17 cellular contexts compared by ENCODE assay signal in genomic region chr20:16173044-16173443, GRCh38.
DNase-seq lines count a peak whose midpoint lies in the region; ATAC-seq and TF ChIP-seq lines count a peak whose summit lies in the region.
"Had no signal": no experiment of that assay in that cellular context is flagged by ENCODE, and none has a peak within 500 bp of the region (broad histone marks: within the 10 kb centered on the region; RNA-seq: fewer than 3 reads in every experiment).

No MANE protein-coding gene starts in this region.

- DNase-seq in natural killer cell: no peak
- no peak for DNase-seq in natural killer cell treated with Interleukin-12 subunit alpha and Interleukin-12 subunit beta and Interleukin-15 and Interleukin-18, amount 100 ng/mL, for 72 hours (ENCODE audit: low spot score)
- peak; percentile 43 for DNase-seq in PC-3
- DNase-seq in stimulated activated naive B cell treated with anti-CD40 and anti-IgM and Interleukin-4, amounts not matched to agents 10 μg/mL and 1 μg/mL and 100 μg/mL, for 72 hours: no peak
- no peak for DNase-seq in SW 1271 (lab: John Stamatoyannopoulos, UW)
- DNase-seq in NCI-H748 treated with DMSO at 0.1 percent for 48 hours (lab: John Stamatoyannopoulos, UW): no peak
- DNase-seq: 8988T; AML-193; Caco-2; Calu3; CD4-positive, alpha-beta T cell; CD8-positive, alpha-beta T cell; DMS79 treated with DMSO at 0.1 percent for 48 hours; GF-D8 had no signal

- peak overlapping the region; percentile 16 to 26 for H3K27ac Mint-ChIP-seq in natural killer cell
- H3K27ac Mint-ChIP-seq in natural killer cell treated with Interleukin-12 subunit alpha and Interleukin-12 subunit beta and Interleukin-15 and Interleukin-18, amount 100 ng/mL, for 72 hours: no peak overlapping the region
- H3K27ac Mint-ChIP-seq in stimulated activated naive B cell treated with anti-CD40 and anti-IgM and Interleukin-4, amounts not matched to agents 10 μg/mL and 1 μg/mL and 100 μg/mL, for 72 hours: peak overlapping the region; percentile 26
- H3K27ac Mint-ChIP-seq: B cell; CD4-positive, alpha-beta T cell; CD8-positive, alpha-beta T cell had no signal

- no peak overlapping the region for H3K4me3 ChIP-seq in PC-3 (ENCODE audit: low read length)
- H3K4me3 ChIP-seq: BLaER1 treated with 17β-estradiol and CSF1 and Interleukin-3, amounts not matched to agents 10 nM and 100 nM had no signal

- no peaks in the 10 kb centered on the region for H3K36me3 ChIP-seq in PC-3 (ENCODE audit: low read depth, low read length)
- H3K36me3 ChIP-seq: BLaER1 treated with 17β-estradiol and CSF1 and Interleukin-3, amounts not matched to agents 10 nM and 100 nM had no signal

- TF ChIP-seq CTCF in natural killer cell (IDR thresholded peaks at IDR 0.05): no peak
- no peak for TF ChIP-seq CTCF in PC-3 (conservative IDR thresholded peaks at IDR 0.05; ENCODE audit: low read depth, low read length)

- no TSS peak for BruUV-seq in PC-3 (replicated peaks; lab: Mats Ljungman, UMichigan)

- ATAC-seq in natural killer cell: no peak
- ATAC-seq in natural killer cell treated with Interleukin-12 subunit alpha and Interleukin-12 subunit beta and Interleukin-15 and Interleukin-18, amount 100 ng/mL, for 72 hours: no peak
- no peak for ATAC-seq in PC-3
- no peak for ATAC-seq in stimulated activated naive B cell treated with anti-CD40 and anti-IgM and Interleukin-4, amounts not matched to agents 10 μg/mL and 1 μg/mL and 100 μg/mL, for 72 hours (replicated peaks)
- ATAC-seq: CD8-positive, alpha-beta T cell had no signal

- peaks cover 63 to 64% of the 10 kb centered on the region in 2 donors for H3K4me1 Mint-ChIP-seq in natural killer cell
- peaks cover 22 to 53% of the 10 kb centered on the region in 2 donors for H3K4me1 Mint-ChIP-seq in natural killer cell treated with Interleukin-12 subunit alpha and Interleukin-12 subunit beta and Interleukin-15 and Interleukin-18, amount 100 ng/mL, for 72 hours (ENCODE audit: low read depth in 2 of 2)
- peaks cover 5 to 22% of the 10 kb centered on the region in 2 donors for H3K4me1 Mint-ChIP-seq in stimulated activated naive B cell treated with anti-CD40 and anti-IgM and Interleukin-4, amounts not matched to agents 10 μg/mL and 1 μg/mL and 100 μg/mL, for 72 hours

- H3K4me3 Mint-ChIP-seq in natural killer cell: no peak overlapping the region
- H3K4me3 Mint-ChIP-seq in natural killer cell treated with Interleukin-12 subunit alpha and Interleukin-12 subunit beta and Interleukin-15 and Interleukin-18, amount 100 ng/mL, for 72 hours: no peak overlapping the region
- H3K4me3 Mint-ChIP-seq in stimulated activated naive B cell treated with anti-CD40 and anti-IgM and Interleukin-4, amounts not matched to agents 10 μg/mL and 1 μg/mL and 100 μg/mL, for 72 hours: no peak overlapping the region
- H3K4me3 Mint-ChIP-seq: B cell; CD4-positive, alpha-beta T cell; CD8-positive, alpha-beta T cell had no signal

- no peaks in the 10 kb centered on the region for H3K9me3 ChIP-seq in PC-3 (ENCODE audit: low read length)
- H3K9me3 ChIP-seq: Caco-2 had no signal

- peaks cover 7% of the 10 kb centered on the region; the same call in 1 of the 2 replicates for H3K4me1 ChIP-seq in PC-3 (ENCODE audit: insufficient read depth, low read length)
- H3K4me1 ChIP-seq: Caco-2 had no signal

- H3K27me3 Mint-ChIP-seq in natural killer cell (ENCODE audit: low read depth in 2 of 2): no peaks in the 10 kb centered on the region
- no peaks in the 10 kb centered on the region for H3K27me3 Mint-ChIP-seq in natural killer cell treated with Interleukin-12 subunit alpha and Interleukin-12 subunit beta and Interleukin-15 and Interleukin-18, amount 100 ng/mL, for 72 hours
- no peaks in the 10 kb centered on the region for H3K27me3 Mint-ChIP-seq in stimulated activated naive B cell treated with anti-CD40 and anti-IgM and Interleukin-4, amounts not matched to agents 10 μg/mL and 1 μg/mL and 100 μg/mL, for 72 hours
- H3K27me3 Mint-ChIP-seq: B cell had no signal

- no peak overlapping the region for H3K27ac ChIP-seq in PC-3 (ENCODE audit: low read length)
- H3K27ac ChIP-seq: BLaER1 treated with 17β-estradiol and CSF1 and Interleukin-3, amounts not matched to agents 10 nM and 100 nM; C4-2B had no signal

- H4K20me1 ChIP-seq in PC-3 (ENCODE audit: low read length): no peaks in the 10 kb centered on the region
- H4K20me1 ChIP-seq: BLaER1 treated with 17β-estradiol and CSF1 and Interleukin-3, amounts not matched to agents 10 nM and 100 nM had no signal

- H3K27me3 ChIP-seq in PC-3 (ENCODE audit: low read length): no peaks in the 10 kb centered on the region
- H3K27me3 ChIP-seq: BLaER1 treated with 17β-estradiol and CSF1 and Interleukin-3, amounts not matched to agents 10 nM and 100 nM had no signal

- CTCF ChIA-PET in PC-3 (lab: Charles Lee): no interaction called here

- no peak overlapping the region for H3K4me2 ChIP-seq in PC-3 (ENCODE audit: low read length)
- H3K4me2 ChIP-seq: BLaER1 treated with 17β-estradiol and CSF1 and Interleukin-3, amounts not matched to agents 10 nM and 100 nM had no signal

- POLR2A ChIA-PET in PC-3 (lab: Charles Lee; ENCODE audit: unreplicated experiment): no interaction called here

- H3K9me2 ChIP-seq in PC-3 (replicated peaks; ENCODE audit: low read length): no peaks in the 10 kb centered on the region

- intact Hi-C loops in natural killer cell (cut with micrococcal nuclease): no loop called here
- intact Hi-C loops in PC-3 (cut with micrococcal nuclease): no loop called here

- H3K79me2 ChIP-seq in PC-3 (ENCODE audit: low read length): no peaks in the 10 kb centered on the region

- H3K9ac ChIP-seq in PC-3 (ENCODE audit: low read length): no peak overlapping the region
- H3K9ac ChIP-seq: BLaER1 treated with 17β-estradiol and CSF1 and Interleukin-3, amounts not matched to agents 10 nM and 100 nM had no signal

- peak overlapping the region; percentile 35 for H2AFZ ChIP-seq in PC-3 (ENCODE audit: low read length)

- no peaks in the 10 kb centered on the region for H3K36me3 Mint-ChIP-seq in natural killer cell
- H3K36me3 Mint-ChIP-seq in natural killer cell treated with Interleukin-12 subunit alpha and Interleukin-12 subunit beta and Interleukin-15 and Interleukin-18, amount 100 ng/mL, for 72 hours: no peaks in the 10 kb centered on the region
- H3K36me3 Mint-ChIP-seq in stimulated activated naive B cell treated with anti-CD40 and anti-IgM and Interleukin-4, amounts not matched to agents 10 μg/mL and 1 μg/mL and 100 μg/mL, for 72 hours: no peaks in the 10 kb centered on the region
- H3K36me3 Mint-ChIP-seq: CD8-positive, alpha-beta T cell had no signal

- no peaks in the 10 kb centered on the region for H3K9me3 Mint-ChIP-seq in natural killer cell
- H3K9me3 Mint-ChIP-seq in natural killer cell treated with Interleukin-12 subunit alpha and Interleukin-12 subunit beta and Interleukin-15 and Interleukin-18, amount 100 ng/mL, for 72 hours: no peaks in the 10 kb centered on the region
- H3K9me3 Mint-ChIP-seq in stimulated activated naive B cell treated with anti-CD40 and anti-IgM and Interleukin-4, amounts not matched to agents 10 μg/mL and 1 μg/mL and 100 μg/mL, for 72 hours: no peaks in the 10 kb centered on the region

- no peaks in the 10 kb centered on the region for H3F3A ChIP-seq in PC-3 (ENCODE audit: low read length, unreplicated experiment)

Comparison
In these comparisons a context has a peak if more than half of its experiments do, and no peak if none do; other contexts are left out.
1. H3K27ac Mint-ChIP-seq: peak in natural killer cell (2 of 2) and stimulated activated naive B cell treated with anti-CD40 and anti-IgM and Interleukin-4, amounts not matched to agents 10 μg/mL and 1 μg/mL and 100 μg/mL, for 72 hours (single experiment); none in natural killer cell treated with Interleukin-12 subunit alpha and Interleukin-12 subunit beta and Interleukin-15 and Interleukin-18, amount 100 ng/mL, for 72 hours (0 of 2).